3 cellular contexts compared by ENCODE assay signal in the genomic region with DNA sequence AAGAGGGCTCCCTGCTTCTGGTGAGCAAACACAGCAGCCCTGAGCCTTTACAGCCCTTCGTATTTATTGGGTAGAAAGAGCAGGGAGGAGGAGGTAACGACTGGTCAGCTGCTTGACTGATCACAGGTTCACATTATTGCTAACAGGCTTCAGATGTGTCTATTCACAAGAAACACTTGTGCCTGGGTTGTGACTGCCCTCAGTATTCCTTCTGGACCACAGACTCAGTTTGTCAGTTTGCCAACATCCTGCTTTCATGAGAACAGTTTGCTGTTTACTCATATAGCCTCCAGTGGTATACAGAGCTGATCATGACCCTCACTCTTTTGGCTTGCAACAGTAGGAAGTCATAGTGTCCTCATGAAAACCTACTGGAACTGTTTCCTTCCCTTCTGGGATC.
DNase-seq lines count a peak whose midpoint lies in the region; FAIRE-seq and TF ChIP-seq lines count a peak whose summit lies in the region.
"Not testable (repeated sequence)": the region's sequence is repeated elsewhere in the genome, so short reads cannot be mapped to it uniquely, and the experiment has no call there.

No MANE protein-coding gene starts in this region.

- FAIRE-seq in urothelium cell line (lab: Jason Lieb, UNC): peak; percentile 9

- in situ Hi-C loops in SK-MEL-5 (cut with HindIII; ENCODE audit: low pct_unique_long_range_greater_than_20kb, low sequenced_read_pairs): loop anchor here (25.0 kb wide), 1 partner anchor 265 kb away; no protein-coding TSS in a partner anchor

- H3K4me2 ChIP-seq in smooth muscle cell: not testable (repeated sequence)

- not testable (repeated sequence) for H3K9ac ChIP-seq in smooth muscle cell (ENCODE audit: low read depth)

- not testable (repeated sequence) for H3K27me3 ChIP-seq in smooth muscle cell (ENCODE audit: low read depth)

- not testable (repeated sequence) for H3K4me3 ChIP-seq in smooth muscle cell

- not testable (repeated sequence) for H3K9me3 ChIP-seq in smooth muscle cell (replicated peaks; ENCODE audit: low read depth)

- WGBS in smooth muscle cell (ENCODE audit: low lambda C conversion rate): 96% methylated on average over 2 of the region's 2 CpGs

- not testable (repeated sequence) for H3K79me2 ChIP-seq in smooth muscle cell (ENCODE audit: low read depth)

- DNase-seq in SK-MEL-5 (ENCODE audit: low read depth, low spot score): peak; percentile 91
- DNase-seq in smooth muscle cell (lab: John Stamatoyannopoulos, UW; ENCODE audit: unreplicated experiment); urothelium cell line (ENCODE audit: low spot score): not testable (repeated sequence)

- peak overlapping the region; percentile 73 for H3K27ac ChIP-seq in smooth muscle cell (ENCODE audit: low read depth)

- H3K36me3 ChIP-seq in smooth muscle cell (ENCODE audit: low read depth): not testable (repeated sequence)

- not testable (repeated sequence) for H3F3A ChIP-seq in smooth muscle cell (ENCODE audit: low read depth)

- H3K4me1 ChIP-seq in smooth muscle cell (ENCODE audit: low read depth): not testable (repeated sequence)

- not testable (repeated sequence) for H2AFZ ChIP-seq in smooth muscle cell (ENCODE audit: low read depth)

- not testable (repeated sequence) for H4K20me1 ChIP-seq in smooth muscle cell (ENCODE audit: low read depth)

- not testable (repeated sequence) for TF ChIP-seq CTCF in smooth muscle cell (IDR thresholded peaks at IDR 0.05; ENCODE audit: borderline replicate concordance, insufficient read depth, poor library complexity, severe bottlenecking)
